30 cellular contexts compared by ENCODE assay signal in the genomic region with DNA sequence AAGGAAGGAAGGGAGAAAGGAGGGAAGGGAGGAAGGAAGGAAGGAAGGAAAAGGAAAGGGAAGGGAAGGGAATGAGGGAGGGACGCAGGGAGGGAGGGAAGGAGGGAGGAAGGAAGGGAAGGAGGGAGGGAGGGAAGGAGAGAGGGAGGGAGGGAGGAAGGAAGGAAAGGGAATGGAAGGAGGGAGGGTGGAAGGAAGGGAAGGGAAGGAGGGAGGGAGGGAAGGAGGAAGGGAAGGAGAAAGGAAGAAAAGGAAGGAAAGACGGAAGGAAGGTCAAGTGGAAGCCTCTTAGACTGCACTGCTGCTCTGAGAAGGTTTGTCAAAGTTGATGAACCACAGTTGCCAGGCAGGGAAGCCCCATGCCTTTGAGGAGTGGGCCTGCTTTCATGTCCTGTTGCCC.
"Had no signal": no experiment of that assay in that cellular context is flagged by ENCODE, and none has a peak within 500 bp of the region (broad histone marks: within the 10 kb centered on the region; RNA-seq: fewer than 3 reads in every experiment).

No MANE protein-coding gene starts in this region.

- H3K4me3 ChIP-seq: neural progenitor cell, ovary, psoas muscle, sigmoid colon, spleen, suprapubic skin, testis, tibial artery, transverse colon, upper lobe of right lung, uterus had no signal

- H3K9ac ChIP-seq: neural progenitor cell, parathyroid adenoma had no signal

- H3K27me3 Mint-ChIP-seq: stimulated activated memory B cell treated with anti-CD40 and anti-IgM and Interleukin-4, amounts not matched to agents 10 μg/mL and 1 μg/mL and 100 μg/mL, for 72 hours had no signal

- H3K79me2 ChIP-seq: parathyroid adenoma had no signal

- H3K36me3 ChIP-seq: neural progenitor cell, ovary, sigmoid colon, spleen, suprapubic skin, tibial artery, transverse colon, upper lobe of right lung, uterus had no signal

- H3K9me3 Mint-ChIP-seq: neural progenitor cell, type B pancreatic cell had no signal

- H3K4me1 Mint-ChIP-seq: natural killer cell; nephron; neural progenitor cell; stimulated activated memory B cell treated with anti-CD40 and anti-IgM and Interleukin-4, amounts not matched to agents 10 μg/mL and 1 μg/mL and 100 μg/mL, for 72 hours; stimulated activated naive CD8-positive, alpha-beta T cell treated with anti-CD3 and anti-CD28 coated beads, Interleukin-15, amount 100 ng/mL, for 72 hours had no signal

- H3K27ac Mint-ChIP-seq: naive thymus-derived CD4-positive, alpha-beta T cell; natural killer cell; nephron; neural progenitor cell; progenitor cell of endocrine pancreas; stimulated activated memory B cell treated with anti-CD40 and anti-IgM and Interleukin-4, amounts not matched to agents 10 μg/mL and 1 μg/mL and 100 μg/mL, for 72 hours; stimulated activated naive CD8-positive, alpha-beta T cell treated with anti-CD3 and anti-CD28 coated beads, Interleukin-15, amount 100 ng/mL, for 72 hours; type B pancreatic cell had no signal

- H3K4me3 Mint-ChIP-seq: naive thymus-derived CD4-positive, alpha-beta T cell; natural killer cell; nephron; neural progenitor cell; stimulated activated memory B cell treated with anti-CD40 and anti-IgM and Interleukin-4, amounts not matched to agents 10 μg/mL and 1 μg/mL and 100 μg/mL, for 72 hours; stimulated activated naive CD8-positive, alpha-beta T cell treated with anti-CD3 and anti-CD28 coated beads, Interleukin-15, amount 100 ng/mL, for 72 hours; type B pancreatic cell had no signal

- H3K27me3 ChIP-seq: neural progenitor cell, ovary, sigmoid colon, spleen, suprapubic skin, testis, tibial artery, transverse colon, uterus had no signal

- H3K9me3 ChIP-seq: ovary, suprapubic skin, testis, tibial artery, transverse colon, upper lobe of right lung, uterus had no signal

- H3K4me2 ChIP-seq: neural progenitor cell had no signal

- ATAC-seq: naive thymus-derived CD4-positive, alpha-beta T cell; natural killer cell; psoas muscle; right cardiac atrium; stimulated activated memory B cell treated with anti-CD40 and anti-IgM and Interleukin-4, amounts not matched to agents 10 μg/mL and 1 μg/mL and 100 μg/mL, for 72 hours; stimulated activated naive CD8-positive, alpha-beta T cell treated with anti-CD3 and anti-CD28 coated beads, Interleukin-15, amount 100 ng/mL, for 72 hours; stimulated activated naive CD8-positive, alpha-beta T cell treated with anti-CD3 and anti-CD28 coated beads, Interleukin-15, Interleukin-2, amounts not matched to agents 100 U/mL and 50 U/mL, for 24 hours; upper lobe of right lung had no signal

- H3K36me3 Mint-ChIP-seq: natural killer cell; neural progenitor cell; stimulated activated memory B cell treated with anti-CD40 and anti-IgM and Interleukin-4, amounts not matched to agents 10 μg/mL and 1 μg/mL and 100 μg/mL, for 72 hours; type B pancreatic cell had no signal

- H3K4me1 ChIP-seq: neural progenitor cell, parathyroid adenoma, psoas muscle, sigmoid colon, spleen, suprapubic skin, testis, tibial artery, transverse colon, upper lobe of right lung, uterus had no signal

- H2AFZ ChIP-seq: neural progenitor cell, parathyroid adenoma had no signal

- H3K27ac ChIP-seq: neural progenitor cell, ovary, parathyroid adenoma, psoas muscle, sigmoid colon, spleen, suprapubic skin, testis, tibial artery, transverse colon, upper lobe of right lung, uterus had no signal

- DNase-seq: naive thymus-derived CD4-positive, alpha-beta T cell; natural killer cell; occipital lobe; ovary; psoas muscle; right cardiac atrium; sigmoid colon; small intestine; spleen; stimulated activated CD4-positive, alpha-beta T cell treated with anti-CD3 and anti-CD28 coated beads, Interleukin-12 subunit alpha, Interleukin-12 subunit beta, amount 100 ng/mL, for 4 hours; stimulated activated CD4-positive, alpha-beta T cell treated with anti-CD3 and anti-CD28 coated beads, Interleukin-1b, Interleukin-23, amount 100 ng/mL, for 48 hours; stimulated activated CD4-positive, alpha-beta T cell treated with anti-CD3 and anti-CD28 coated beads, Interleukin-4, amount 100 ng/mL, for 1 hour; stimulated activated CD4-positive, alpha-beta T cell treated with anti-CD3 and anti-CD28 coated beads, Interleukin-4, amount 100 ng/mL, for 4 hours; stimulated activated CD8-positive, alpha-beta memory T cell treated with anti-CD3 and anti-CD28 coated beads, Interleukin-4, amount 100 ng/mL, for 48 hours; stimulated activated naive CD4-positive, alpha-beta T cell; stimulated activated naive CD8-positive, alpha-beta T cell treated with anti-CD3 and anti-CD28 coated beads, Interleukin-15, amount 100 ng/mL, for 72 hours; stimulated activated naive CD8-positive, alpha-beta T cell treated with anti-CD3 and anti-CD28 coated beads, Interleukin-15, Interleukin-2, amounts not matched to agents 100 U/mL and 50 U/mL, for 24 hours; substantia nigra; testis; tibial artery; transverse colon; upper lobe of right lung; uterus had no signal
